In genomic region chr9:16039988-16040761, GRCh38 we compare ENCODE assay signal across 13 cellular contexts.
DNase-seq lines count a peak whose midpoint lies in the region; TF ChIP-seq lines count a peak whose summit lies in the region.
"Had no signal": no experiment of that assay in that cellular context is flagged by ENCODE, and none has a peak within 500 bp of the region (broad histone marks: within the 10 kb centered on the region; RNA-seq: fewer than 3 reads in every experiment).

No MANE protein-coding gene starts in this region.

- TF ChIP-seq CTCF in HEK293 (tag by site-specific recombination; IDR thresholded peaks at IDR 0.05) (no peak), retinal pigment epithelial cell (conservative IDR thresholded peaks at IDR 0.05; ENCODE audit: low read depth, low read length) (no peak), foreskin fibroblast (IDR thresholded peaks at IDR 0.05; ENCODE audit: low read depth, low read length) (no peak), MCF 10A (IDR thresholded peaks at IDR 0.05; ENCODE audit: unreplicated experiment) (no peak)

- H3K9ac ChIP-seq in iPS-18a (ENCODE audit: low read length): no peak overlapping the region

- H3K27me3 ChIP-seq in iPS-18a (ENCODE audit: control insufficient read depth, insufficient read depth, low read length): no peaks in the 10 kb centered on the region
- H3K27me3 ChIP-seq: colonic mucosa had no signal

- H3K27ac ChIP-seq in HEK293 (ENCODE audit: extremely low read depth, low read depth, low read length) (no peak overlapping the region), iPS-18a (ENCODE audit: low read length) (no peak overlapping the region)
- H3K27ac ChIP-seq: colonic mucosa had no signal

- no peaks in the 10 kb centered on the region for H3K9me3 Mint-ChIP-seq in MCF 10A (ENCODE audit: unreplicated experiment)

- H3K9me3 ChIP-seq in HEK293 (ENCODE audit: control insufficient read depth, insufficient read depth, low read depth, low read length) (no peaks in the 10 kb centered on the region), iPS-18a (ENCODE audit: control insufficient read depth, low read depth, low read length) (no peaks in the 10 kb centered on the region)
- H3K9me3 ChIP-seq: colonic mucosa had no signal

- no peak overlapping the region for H3K27ac Mint-ChIP-seq in MCF 10A (ENCODE audit: low read depth, unreplicated experiment)
- H3K27ac Mint-ChIP-seq: CD8-positive, alpha-beta memory T cell; memory B cell had no signal

- DNase-seq in SK-N-DZ (ENCODE audit: low spot score) (peak; percentile 22), retinal pigment epithelial cell (ENCODE audit: low read depth) (peak; percentile 71), foreskin fibroblast (no peak), NCI-H2107 treated with DMSO at 0.1 percent for 48 hours (lab: John Stamatoyannopoulos, UW; ENCODE audit: unreplicated experiment) (no peak), MCF 10A (ENCODE audit: unreplicated experiment) (no peak), DMS 273 treated with DMSO at 0.1 percent for 48 hours (lab: John Stamatoyannopoulos, UW) (no peak)
- DNase-seq: activated CD4-positive, CD25-positive, alpha-beta regulatory T cell treated with anti-CD3 and anti-CD28 coated beads, Interleukin-2, amount 50 U/mL, for 72 hours; CD8-positive, alpha-beta memory T cell; SHP77 treated with DMSO at 0.1 percent for 48 hours had no signal

- POLR2A ChIA-PET in HEK293 (lab: Yijun Ruan, JAX) (no interaction called here), MCF 10A (lab: Yijun Ruan, JAX) (no interaction called here)

- H3K4me3 ChIP-seq in HEK293 (ENCODE audit: low read depth, low read length) (no peak overlapping the region), iPS-18a (ENCODE audit: low read length) (peak overlapping the region; percentile 4), retinal pigment epithelial cell (ENCODE audit: low read length) (no peak overlapping the region), foreskin fibroblast (ENCODE audit: low read depth in 1 of 2, low read length in 2 of 2) (no peak overlapping the region)
- H3K4me3 ChIP-seq: colonic mucosa had no signal

- H3K4me1 Mint-ChIP-seq in MCF 10A (ENCODE audit: insufficient read depth, unreplicated experiment): no peaks in the 10 kb centered on the region
- H3K4me1 Mint-ChIP-seq: CD8-positive, alpha-beta memory T cell; memory B cell had no signal

- H3K4me1 ChIP-seq in HEK293 (ENCODE audit: control insufficient read depth, insufficient read depth, low read length) (no peaks in the 10 kb centered on the region), iPS-18a (ENCODE audit: control insufficient read depth, low read depth, low read length) (peaks cover 23% of the 10 kb centered on the region)
- H3K4me1 ChIP-seq: colonic mucosa had no signal

- CTCF ChIA-PET in HEK293 (lab: Yijun Ruan, JAX) (interaction anchor here (0.5 to 2.2 kb wide), 15 partner anchors 8 to 1524 kb away, joined by 3 to 12 read pairs (median 3); no protein-coding TSS in a partner anchor), MCF 10A (lab: Yijun Ruan, JAX) (interaction anchor here (0.6 to 1.2 kb wide), 3 partner anchors 13 to 684 kb away, joined by 3 read pairs; no protein-coding TSS in a partner anchor)

- no TSS peak for BruUV-seq in MCF 10A (replicated peaks; lab: Mats Ljungman, UMichigan)

- no peaks in the 10 kb centered on the region for H3K36me3 Mint-ChIP-seq in MCF 10A (ENCODE audit: insufficient read depth, unreplicated experiment)
- H3K36me3 Mint-ChIP-seq: CD8-positive, alpha-beta memory T cell; memory B cell had no signal

- H3K27me3 Mint-ChIP-seq in MCF 10A (ENCODE audit: insufficient read depth, unreplicated experiment): no peaks in the 10 kb centered on the region
- H3K27me3 Mint-ChIP-seq: memory B cell had no signal

- no peak overlapping the region for H3K4me3 Mint-ChIP-seq in MCF 10A (ENCODE audit: unreplicated experiment)
- H3K4me3 Mint-ChIP-seq: CD8-positive, alpha-beta memory T cell; memory B cell had no signal

- H3K36me3 ChIP-seq in HEK293 (ENCODE audit: control insufficient read depth in 2 of 2, insufficient read depth in 1 of 2, low read length in 2 of 2) (no peaks in the 10 kb centered on the region), iPS-18a (ENCODE audit: control insufficient read depth, low read depth, low read length) (no peaks in the 10 kb centered on the region)
- H3K36me3 ChIP-seq: colonic mucosa had no signal

- intact Hi-C loops in MCF 10A (cut with micrococcal nuclease): no loop called here

TF ChIP-seq in HEK293, 187 proteins besides CTCF, POLR2A, EP300 and RAD21 (continues in another document):
- no peak for TF ChIP-seq KLF10 (tag by site-specific recombination; IDR thresholded peaks at IDR 0.05)
- no peak for TF ChIP-seq ZNF580 (tag by site-specific recombination; IDR thresholded peaks at IDR 0.05)
- TF ChIP-seq ZNF529 (tag by site-specific recombination; IDR thresholded peaks at IDR 0.05; ENCODE audit: insufficient replicate concordance): no peak
- TF ChIP-seq ZNF433 (tag by site-specific recombination; IDR thresholded peaks at IDR 0.05; ENCODE audit: low read depth): no peak
- no peak for TF ChIP-seq ZNF26 (tag by site-specific recombination; IDR thresholded peaks at IDR 0.05)
- no peak for TF ChIP-seq ZNF707 (tag by site-specific recombination; IDR thresholded peaks at IDR 0.05)
- TF ChIP-seq ZBTB7A (tag by site-specific recombination; IDR thresholded peaks at IDR 0.05; ENCODE audit: low read depth): no peak
- TF ChIP-seq ZNF311 (tag by site-specific recombination; IDR thresholded peaks at IDR 0.05; ENCODE audit: borderline replicate concordance): no peak
- TF ChIP-seq ZNF501 (tag by site-specific recombination; IDR thresholded peaks at IDR 0.05): no peak
- TF ChIP-seq ZSCAN5A (tag by site-specific recombination; IDR thresholded peaks at IDR 0.05): no peak
- no peak for TF ChIP-seq SP2 (tag by site-specific recombination; IDR thresholded peaks at IDR 0.05)
- TF ChIP-seq ZNF560 (tag by site-specific recombination; IDR thresholded peaks at IDR 0.05; ENCODE audit: borderline replicate concordance): no peak
- TF ChIP-seq EGR2 (tag by site-specific recombination; IDR thresholded peaks at IDR 0.05; ENCODE audit: low read depth): peak; percentile 47; the same call in 1 of the 2 replicates
- peak; percentile 72 for TF ChIP-seq ZNF398 (tag by site-specific recombination; IDR thresholded peaks at IDR 0.05)
- TF ChIP-seq ZNF660 (tag by site-specific recombination; IDR thresholded peaks at IDR 0.05): no peak
- no peak for TF ChIP-seq ZNF354C (tag by site-specific recombination; IDR thresholded peaks at IDR 0.05; ENCODE audit: borderline replicate concordance, low read depth)
- TF ChIP-seq ZFHX2 (tag by site-specific recombination; conservative IDR thresholded peaks at IDR 0.05): peak; percentile 55
- no peak for TF ChIP-seq ZNF514 (tag by site-specific recombination; IDR thresholded peaks at IDR 0.05)
- TF ChIP-seq ZNF274 (IDR thresholded peaks at IDR 0.05; ENCODE audit: low read length): no peak
- TF ChIP-seq ZNF274 (tag by site-specific recombination; IDR thresholded peaks at IDR 0.05; ENCODE audit: borderline replicate concordance): no peak

Comparison
In these comparisons a context has a peak if more than half of its experiments do, and no peak if none do; other contexts are left out.
1. DNase-seq: peak in SK-N-DZ (single experiment) and retinal pigment epithelial cell (single experiment); none in foreskin fibroblast (0 of 2), NCI-H2107 treated with DMSO at 0.1 percent for 48 hours (single experiment), MCF 10A (single experiment) and DMS 273 treated with DMSO at 0.1 percent for 48 hours (single experiment).